8 cellular contexts compared by ENCODE assay signal in the genomic region with DNA sequence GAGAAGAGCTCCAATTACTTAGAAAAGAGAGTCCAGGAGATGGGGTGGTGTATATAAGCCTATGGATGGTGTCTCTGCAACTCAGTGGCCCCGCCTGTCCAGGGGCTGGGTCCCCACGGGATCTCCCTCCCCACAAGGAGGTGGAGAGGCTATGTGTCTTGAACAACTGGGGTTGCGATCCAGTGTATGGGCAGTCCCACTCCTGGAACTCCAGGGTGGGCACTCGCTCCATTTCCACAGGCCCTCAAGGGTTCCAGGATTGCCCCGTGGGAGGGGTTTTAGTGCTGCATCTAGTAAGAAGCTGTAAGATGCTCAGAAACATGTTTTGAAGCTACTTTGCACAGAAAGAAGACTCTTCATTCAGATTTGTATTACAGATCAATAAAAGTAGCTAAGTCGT. TPM values are rescaled to one million over a fixed set of nuclear protein-coding genes. Genes with fewer than 3 reads are reported as not detected.
DNase-seq lines count a peak whose midpoint lies in the region; ATAC-seq, FAIRE-seq and TF ChIP-seq lines count a peak whose summit lies in the region.

No MANE protein-coding gene starts in this region.

- DNase-seq in Ammon's horn (ENCODE audit: low spot score) (peak; percentile 8), NCI-H69 (lab: John Stamatoyannopoulos, UW) (peak; percentile 54), mesothelial cell of epicardium (ENCODE audit: low spot score in 2 of 2, unreplicated experiment in 2 of 2) (no peak), urothelium cell line (ENCODE audit: low spot score) (peak; percentile 20), NK-92 (lab: John Stamatoyannopoulos, UW; ENCODE audit: unreplicated experiment) (no peak)
- DNase-seq in stimulated activated CD4-positive, alpha-beta T cell treated with anti-CD3 and anti-CD28 coated beads, Interleukin-4, amount 100 ng/mL, for 4 hours, result no peak

- no peaks in the 10 kb centered on the region for H3K9me3 Mint-ChIP-seq in mesothelial cell of epicardium

- H3K4me3 Mint-ChIP-seq in mesothelial cell of epicardium, result peak overlapping the region; percentile 86

- no peak for FAIRE-seq in urothelium cell line (lab: Jason Lieb, UNC)

- H3K27ac Mint-ChIP-seq in mesothelial cell of epicardium, result peak overlapping the region; percentile 94

- peak; percentile 15 for ATAC-seq in GM19452 (IDR thresholded peaks at IDR 0.05; ENCODE audit: unreplicated experiment)

- peaks cover 43% of the 10 kb centered on the region for H3K4me1 Mint-ChIP-seq in mesothelial cell of epicardium

- TF ChIP-seq CTCF in mesothelial cell of epicardium (IDR thresholded peaks at IDR 0.05; ENCODE audit: unreplicated experiment), result no peak

- peak overlapping the region; percentile 73 for H3K27ac ChIP-seq in cingulate gyrus (ENCODE audit: low read depth, low read length)

- peaks cover 1% of the 10 kb centered on the region for H3K27me3 Mint-ChIP-seq in mesothelial cell of epicardium (ENCODE audit: low read depth)

- no peaks in the 10 kb centered on the region for H3K36me3 Mint-ChIP-seq in mesothelial cell of epicardium

RNA-seq across cellular contexts. Expression of a gene that starts 0.6 kb away (rescaled TPM):
- 93.4 to 102 TPM (median 93.6 TPM) in 3 replicates for total RNA-seq in mesothelial cell of epicardium

Comparison
In these comparisons a context has a peak if more than half of its experiments do, and no peak if none do; other contexts are left out.
1. DNase-seq: peak in Ammon's horn (single experiment), NCI-H69 (single experiment) and urothelium cell line (single experiment); none in mesothelial cell of epicardium (0 of 2), stimulated activated CD4-positive, alpha-beta T cell treated with anti-CD3 and anti-CD28 coated beads, Interleukin-4, amount 100 ng/mL, for 4 hours (0 of 2) and NK-92 (single experiment).